ENCODE assay signal across 8 cellular contexts in the genomic region with DNA sequence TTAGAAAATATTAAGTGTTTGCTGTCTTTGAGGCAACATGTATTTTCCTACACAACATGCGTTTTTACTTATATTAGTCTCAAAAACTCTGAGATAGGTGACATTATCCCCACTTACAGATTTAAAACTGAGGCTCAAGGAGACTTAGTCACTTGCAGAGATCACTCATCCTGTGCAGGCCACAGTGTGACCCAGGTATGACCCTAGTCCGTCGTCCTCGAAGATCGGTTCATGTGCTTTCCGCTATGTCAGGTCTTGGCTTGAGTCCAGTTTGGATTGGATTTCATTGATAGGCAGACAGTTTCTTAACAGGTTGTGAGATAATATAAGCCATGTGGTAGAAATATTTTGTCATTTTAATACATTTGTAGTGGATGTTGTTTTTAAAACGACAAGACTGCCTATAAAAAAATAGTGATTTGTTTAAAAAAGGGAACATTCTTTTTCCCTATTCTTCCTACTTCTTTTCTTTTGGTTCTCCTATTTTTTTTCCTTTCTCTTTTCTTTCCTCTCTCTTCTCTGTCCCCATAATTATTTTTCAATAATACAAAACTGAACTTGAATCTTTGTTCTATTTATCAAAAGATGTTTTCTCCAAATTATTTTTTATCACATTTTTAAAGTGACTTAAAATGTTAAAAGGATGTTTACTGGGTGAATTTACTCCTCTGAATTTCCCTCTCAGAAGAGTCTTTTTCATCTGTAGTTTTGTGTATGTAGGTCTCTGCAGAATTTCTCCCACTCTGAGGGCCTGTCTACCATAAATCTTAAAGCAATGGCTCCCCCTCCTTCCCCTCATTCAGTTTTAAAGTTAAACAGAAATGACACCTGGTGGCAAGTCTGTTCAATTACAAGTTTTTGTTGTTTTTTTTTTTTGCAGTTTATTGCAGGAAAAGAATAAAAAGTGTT.
DNase-seq lines count a peak whose midpoint lies in the region; FAIRE-seq and TF ChIP-seq lines count a peak whose summit lies in the region.

No MANE protein-coding gene starts in this region.

- H3K4me3 Mint-ChIP-seq in Caco-2 (ENCODE audit: unreplicated experiment): no peak overlapping the region

- no TSS peak for BruUV-seq in Caco-2 (replicated peaks; lab: Mats Ljungman, UMichigan)

- H3K27me3 Mint-ChIP-seq in Caco-2 (ENCODE audit: insufficient read depth, unreplicated experiment): no peaks in the 10 kb centered on the region

- TF ChIP-seq CTCF in Caco-2 (IDR thresholded peaks at IDR 0.05; ENCODE audit: insufficient read depth in 1 of 2, low read depth in 1 of 2, low read length in 1 of 2, severe bottlenecking in 1 of 2, unreplicated experiment in 1 of 2) (peak; percentile 26 to 28), bronchial epithelial cell (IDR thresholded peaks at IDR 0.05; ENCODE audit: insufficient read depth, low read length, severe bottlenecking) (peak; percentile 40), vagina (IDR thresholded peaks at IDR 0.05) (peak; percentile 23 to 68 (median 33)), lower leg skin (IDR thresholded peaks at IDR 0.05) (no peak)

- H3K4me3 ChIP-seq in Caco-2 (ENCODE audit: low read depth, low read length) (no peak overlapping the region), bronchial epithelial cell (ENCODE audit: low read depth, low read length) (no peak overlapping the region), vagina (no peak overlapping the region), lower leg skin (ENCODE audit: low read depth, poor library complexity, severe bottlenecking) (no peak overlapping the region)

- POLR2A ChIA-PET in Caco-2 (lab: Charles Lee): interaction anchor here (0.6 kb wide), 1 partner anchor 419 kb away, joined by 5 read pairs; no protein-coding TSS in a partner anchor

- peaks cover 23% of the 10 kb centered on the region for H3K4me1 Mint-ChIP-seq in Caco-2 (ENCODE audit: low read depth, unreplicated experiment)

- DNase-seq in Caco-2 (peak in 1 of 2 experiments; percentile 39), HCEC 1CT (peak; percentile 49), NCI-H774 (lab: John Stamatoyannopoulos, UW) (peak; percentile 52), bronchial epithelial cell (ENCODE audit: low read depth) (peak; percentile 62), left kidney (ENCODE audit: low read depth, low spot score) (peak; percentile 89), vagina (ENCODE audit: extremely low spot score in 2 of 2) (no peak), lower leg skin (ENCODE audit: low spot score in 2 of 2) (no peak)
- DNase-seq in activated CD4-positive, CD25-positive, alpha-beta regulatory T cell treated with anti-CD3 and anti-CD28 coated beads, Interleukin-2, amount 50 U/mL, for 72 hours: no peak

- 29 to 38% methylated on average over 7 of the region's 7 CpGs for WGBS in lower leg skin, 2 donors

- CTCF ChIA-PET in Caco-2 (lab: Charles Lee): interaction anchor here (0.6 to 0.7 kb wide), 2 partner anchors 37 to 538 kb away, joined by 4 to 5 read pairs; no protein-coding TSS in a partner anchor

- H3K27me3 ChIP-seq in Caco-2 (replicated peaks; ENCODE audit: control insufficient read depth, insufficient read depth, low read length) (no peaks in the 10 kb centered on the region), bronchial epithelial cell (ENCODE audit: control insufficient read depth, insufficient read depth, low read length) (no peaks in the 10 kb centered on the region), vagina (no peaks in the 10 kb centered on the region)

- FAIRE-seq in bronchial epithelial cell (lab: Jason Lieb, UNC): no peak

- no peak for TF ChIP-seq POLR2A in vagina (IDR thresholded peaks at IDR 0.05)
- TF ChIP-seq POLR2A in lower leg skin (IDR thresholded peaks at IDR 0.05): no peak

- no peak overlapping the region for H3K27ac Mint-ChIP-seq in Caco-2 (ENCODE audit: unreplicated experiment)

- H3K9me3 ChIP-seq in Caco-2: no peaks in the 10 kb centered on the region
- no peaks in the 10 kb centered on the region for H3K9me3 ChIP-seq in vagina

- H3K36me3 ChIP-seq in Caco-2 (ENCODE audit: control insufficient read depth, insufficient read depth, low read length) (no peaks in the 10 kb centered on the region; the same call in 1 of the 2 replicates), bronchial epithelial cell (ENCODE audit: control insufficient read depth, insufficient read depth, low read length) (no peaks in the 10 kb centered on the region), vagina (no peaks in the 10 kb centered on the region)

- intact Hi-C loops in Caco-2 (cut with micrococcal nuclease; ENCODE audit: unreplicated experiment) (loop anchor here (2.0 to 5.0 kb wide), 3 partner anchors 285 to 605 kb away; a partner anchor contains a TSS), vagina (cut with DNase I) (no loop called here), lower leg skin (cut with DNase I; ENCODE audit: low total_unique reads) (loop anchor here (2.0 kb wide), 1 partner anchor 537 kb away; no protein-coding TSS in a partner anchor)

- no peak overlapping the region for H3K27ac ChIP-seq in vagina

- H3K4me1 ChIP-seq in Caco-2 (0 out of 2 replicates have a peak, but pooled peaks cover 10% of the 10 kb centered on the region), vagina (peaks cover 9% of the 10 kb centered on the region)

- no peaks in the 10 kb centered on the region for H3K9me3 Mint-ChIP-seq in Caco-2 (ENCODE audit: unreplicated experiment)

- peaks cover 38% of the 10 kb centered on the region for H3K36me3 Mint-ChIP-seq in Caco-2 (ENCODE audit: insufficient read depth, unreplicated experiment)

Comparison
In these comparisons a context has a peak if more than half of its experiments do, and no peak if none do; other contexts are left out.
1. DNase-seq: peak in HCEC 1CT (single experiment), NCI-H774 (single experiment), bronchial epithelial cell (single experiment) and left kidney (single experiment); none in vagina (0 of 2), lower leg skin (0 of 2) and activated CD4-positive, CD25-positive, alpha-beta regulatory T cell treated with anti-CD3 and anti-CD28 coated beads, Interleukin-2, amount 50 U/mL, for 72 hours (single experiment).
2. CTCF ChIP-seq: peak in Caco-2 (2 of 2), bronchial epithelial cell (single experiment) and vagina (3 of 3); none in lower leg skin (0 of 3).